Comparison of ENCODE assay signal across 12 cellular contexts in the genomic region with DNA sequence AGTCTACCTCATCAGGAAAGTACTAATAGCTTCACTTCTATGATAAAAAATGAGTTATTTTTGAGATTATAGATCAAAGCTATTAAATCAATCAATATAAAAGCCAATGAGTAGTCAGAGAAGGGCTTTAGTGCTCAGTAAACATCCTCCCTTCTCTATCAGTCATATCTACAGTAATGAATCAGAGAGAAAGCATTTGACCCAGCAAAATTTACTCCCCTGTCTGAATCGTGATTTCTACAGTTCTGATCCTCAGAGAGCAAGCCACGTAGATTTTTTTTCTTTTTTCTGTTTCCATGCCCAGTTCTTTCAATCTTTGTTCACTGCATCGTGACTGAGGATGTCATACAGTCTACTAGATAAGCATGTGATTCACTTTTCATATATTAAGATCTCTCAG. TPM values are rescaled to one million over a fixed set of nuclear protein-coding genes. Genes with fewer than 3 reads are reported as not detected.
A peak's percentile ranks its signal among the peaks of the same experiment; 100 is the strongest.
DNase-seq lines count a peak whose midpoint lies in the region; ATAC-seq, FAIRE-seq and TF ChIP-seq lines count a peak whose summit lies in the region.
"Had no signal": no experiment of that assay in that cellular context is flagged by ENCODE, and none has a peak within 500 bp of the region (broad histone marks: within the 10 kb centered on the region; RNA-seq: fewer than 3 reads in every experiment).

No MANE protein-coding gene starts in this region.

- no peak overlapping the region for H3K27ac ChIP-seq in CD8-positive, alpha-beta memory T cell (ENCODE audit: low read depth, low read length)
- H3K27ac ChIP-seq in Karpas-422 (ENCODE audit: low read length): no peak overlapping the region
- H3K27ac ChIP-seq: BLaER1 treated with 17β-estradiol and CSF1 and Interleukin-3, amounts not matched to agents 10 nM and 100 nM; colonic mucosa had no signal

- DNase-seq in EH (ENCODE audit: low read depth) (peak; percentile 64), NCI-H226 (peak; percentile 86), bronchial epithelial cell (ENCODE audit: low read depth) (peak; percentile 52), myocyte (ENCODE audit: low read depth) (peak; percentile 24), Karpas-422 (no peak)
- no peak for DNase-seq in CD8-positive, alpha-beta memory T cell
- DNase-seq in stimulated activated CD4-positive, alpha-beta T cell treated with anti-CD3 and anti-CD28 coated beads, Interleukin-4, amount 100 ng/mL, for 1 hour: no peak
- DNase-seq: colonic mucosa, NCI-H446 had no signal

- no peak overlapping the region for H2AFZ ChIP-seq in Karpas-422 (ENCODE audit: low read length)

- H3K9ac ChIP-seq in Karpas-422 (ENCODE audit: low read length): no peak overlapping the region
- H3K9ac ChIP-seq: BLaER1 treated with 17β-estradiol and CSF1 and Interleukin-3, amounts not matched to agents 10 nM and 100 nM had no signal

- ATAC-seq in GM21447 (IDR thresholded peaks at IDR 0.05; ENCODE audit: unreplicated experiment): no peak

- H3K9me3 Mint-ChIP-seq in CD8-positive, alpha-beta memory T cell: peaks cover 0 to 2% (median 0%) of the 10 kb centered on the region in 5 donors

- no peaks in the 10 kb centered on the region for H3K9me3 ChIP-seq in CD8-positive, alpha-beta memory T cell (ENCODE audit: low read length)
- no peaks in the 10 kb centered on the region for H3K9me3 ChIP-seq in Karpas-422 (ENCODE audit: low read length)
- H3K9me3 ChIP-seq: colonic mucosa had no signal

- no peak for TF ChIP-seq CTCF in bronchial epithelial cell (IDR thresholded peaks at IDR 0.05; ENCODE audit: insufficient read depth, low read length, severe bottlenecking)

- H3K4me3 Mint-ChIP-seq in CD8-positive, alpha-beta memory T cell: no peak overlapping the region

- peaks cover 0 to 5% (median 0%) of the 10 kb centered on the region in 3 donors for H3K36me3 Mint-ChIP-seq in CD8-positive, alpha-beta memory T cell
- H3K36me3 Mint-ChIP-seq: activated naive CD4-positive, alpha-beta T cell treated with anti-CD3 and anti-CD28 coated beads, Interleukin-2, amount 50 U/mL, for 72 hours had no signal

- H3K9me2 ChIP-seq in Karpas-422 (replicated peaks; ENCODE audit: insufficient read depth, low read length): no peaks in the 10 kb centered on the region

- H3K27ac Mint-ChIP-seq in CD8-positive, alpha-beta memory T cell: peak overlapping the region in 1 of 8 donors; percentile 54
- H3K27ac Mint-ChIP-seq: activated naive CD4-positive, alpha-beta T cell treated with anti-CD3 and anti-CD28 coated beads, Interleukin-2, amount 50 U/mL, for 72 hours had no signal

- peaks cover 6 to 8% of the 10 kb centered on the region in 2 donors for H3K27me3 Mint-ChIP-seq in CD8-positive, alpha-beta memory T cell

- H3K36me3 ChIP-seq in bronchial epithelial cell (ENCODE audit: control insufficient read depth, insufficient read depth, low read length) (no peaks in the 10 kb centered on the region), Karpas-422 (ENCODE audit: insufficient read depth, low read length) (no peaks in the 10 kb centered on the region)
- H3K36me3 ChIP-seq in CD8-positive, alpha-beta memory T cell (ENCODE audit: insufficient read depth, low read length): no peaks in the 10 kb centered on the region
- H3K36me3 ChIP-seq: BLaER1 treated with 17β-estradiol and CSF1 and Interleukin-3, amounts not matched to agents 10 nM and 100 nM; colonic mucosa had no signal

- H3K4me3 ChIP-seq in bronchial epithelial cell (ENCODE audit: low read depth, low read length) (no peak overlapping the region), Karpas-422 (ENCODE audit: low read length) (no peak overlapping the region)
- no peak overlapping the region for H3K4me3 ChIP-seq in CD8-positive, alpha-beta memory T cell (ENCODE audit: low read length)
- H3K4me3 ChIP-seq: BLaER1 treated with 17β-estradiol and CSF1 and Interleukin-3, amounts not matched to agents 10 nM and 100 nM; colonic mucosa had no signal

- H3K79me2 ChIP-seq in Karpas-422 (ENCODE audit: low read length): no peaks in the 10 kb centered on the region

- H3K4me1 Mint-ChIP-seq in CD8-positive, alpha-beta memory T cell: peaks cover 16 to 19% (median 17%) of the 10 kb centered on the region in 3 donors

- no peaks in the 10 kb centered on the region for H4K20me1 ChIP-seq in Karpas-422 (ENCODE audit: insufficient read depth, low read depth, low read length)

- H3K4me2 ChIP-seq in Karpas-422 (ENCODE audit: low read depth, low read length, poor library complexity, severe bottlenecking): no peak overlapping the region
- H3K4me2 ChIP-seq: BLaER1 treated with 17β-estradiol and CSF1 and Interleukin-3, amounts not matched to agents 10 nM and 100 nM had no signal

- CTCF ChIA-PET in CD8-positive, alpha-beta memory T cell (lab: Charles Lee): no interaction called here

- POLR2A ChIA-PET in CD8-positive, alpha-beta memory T cell (lab: Charles Lee): no interaction called here

- H3K27me3 ChIP-seq in bronchial epithelial cell (ENCODE audit: control insufficient read depth, insufficient read depth, low read length) (no peaks in the 10 kb centered on the region), Karpas-422 (ENCODE audit: low read length) (no peaks in the 10 kb centered on the region)
- no peaks in the 10 kb centered on the region for H3K27me3 ChIP-seq in CD8-positive, alpha-beta memory T cell (ENCODE audit: insufficient read depth, low read length, poor library complexity, severe bottlenecking)
- H3K27me3 ChIP-seq: colonic mucosa had no signal

- FAIRE-seq in bronchial epithelial cell (lab: Jason Lieb, UNC): no peak

- H3K4me1 ChIP-seq in CD8-positive, alpha-beta memory T cell (ENCODE audit: insufficient read depth, low read length): peaks cover 13% of the 10 kb centered on the region
- H3K4me1 ChIP-seq in Karpas-422 (ENCODE audit: low read length): no peaks in the 10 kb centered on the region
- H3K4me1 ChIP-seq: colonic mucosa had no signal

RNA-seq across cellular contexts. Expression of a gene that starts 16.2 kb away (rescaled TPM):
- total RNA-seq in bronchial epithelial cell: 12.4 and 12.7 TPM in 2 replicates
- 34.9 and 61.2 TPM in 2 replicates for total RNA-seq in myocyte
- polyA plus RNA-seq in myocyte (2012): 12.3 TPM
- total RNA-seq in CD8-positive, alpha-beta memory T cell: 10 to 100 TPM; 17.7 to 17.8 TPM
- 15.9 TPM for polyA plus RNA-seq in CD8-positive, alpha-beta memory T cell
- 4.4 and 8.5 TPM in 2 replicates for total RNA-seq in Karpas-422 (2014; rRNA removed; shearing (Covaris generic); ENCODE audit: low replicate concordance)

Comparison
In these comparisons a context has a peak if more than half of its experiments do, and no peak if none do; other contexts are left out.
1. DNase-seq: peak in EH (single experiment), NCI-H226 (single experiment), bronchial epithelial cell (single experiment) and myocyte (single experiment); none in CD8-positive, alpha-beta memory T cell (0 of 5), Karpas-422 (single experiment) and stimulated activated CD4-positive, alpha-beta T cell treated with anti-CD3 and anti-CD28 coated beads, Interleukin-4, amount 100 ng/mL, for 1 hour (single experiment).